1 cellular context compared by ENCODE assay signal in genomic region chr10:118287076-118287806, GRCh38.
TF ChIP-seq lines count a peak whose summit lies in the region.

No MANE protein-coding gene starts in this region.

TF ChIP-seq in SK-N-SH treated with all-trans-retinoic acid at 6 μM for 48 hours, 23 proteins besides CTCF, POLR2A, EP300 and RAD21 (continued from another document):
- TF ChIP-seq, protein P1, sequence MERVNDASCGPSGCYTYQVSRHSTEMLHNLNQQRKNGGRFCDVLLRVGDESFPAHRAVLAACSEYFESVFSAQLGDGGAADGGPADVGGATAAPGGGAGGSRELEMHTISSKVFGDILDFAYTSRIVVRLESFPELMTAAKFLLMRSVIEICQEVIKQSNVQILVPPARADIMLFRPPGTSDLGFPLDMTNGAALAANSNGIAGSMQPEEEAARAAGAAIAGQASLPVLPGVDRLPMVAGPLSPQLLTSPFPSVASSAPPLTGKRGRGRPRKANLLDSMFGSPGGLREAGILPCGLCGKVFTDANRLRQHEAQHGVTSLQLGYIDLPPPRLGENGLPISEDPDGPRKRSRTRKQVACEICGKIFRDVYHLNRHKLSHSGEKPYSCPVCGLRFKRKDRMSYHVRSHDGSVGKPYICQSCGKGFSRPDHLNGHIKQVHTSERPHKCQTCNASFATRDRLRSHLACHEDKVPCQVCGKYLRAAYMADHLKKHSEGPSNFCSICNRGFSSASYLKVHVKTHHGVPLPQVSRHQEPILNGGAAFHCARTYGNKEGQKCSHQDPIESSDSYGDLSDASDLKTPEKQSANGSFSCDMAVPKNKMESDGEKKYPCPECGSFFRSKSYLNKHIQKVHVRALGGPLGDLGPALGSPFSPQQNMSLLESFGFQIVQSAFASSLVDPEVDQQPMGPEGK (CRISPR knock-in tag; IDR thresholded peaks at IDR 0.05; ENCODE audit: borderline replicate concordance): no peak
- TF ChIP-seq ZNF8 (CRISPR knock-in tag; IDR thresholded peaks at IDR 0.05) (no peak), ZNF70 (CRISPR knock-in tag; IDR thresholded peaks at IDR 0.05) (no peak), OSR1 (CRISPR knock-in tag; IDR thresholded peaks at IDR 0.05) (no peak)
- TF ChIP-seq, protein P2, sequence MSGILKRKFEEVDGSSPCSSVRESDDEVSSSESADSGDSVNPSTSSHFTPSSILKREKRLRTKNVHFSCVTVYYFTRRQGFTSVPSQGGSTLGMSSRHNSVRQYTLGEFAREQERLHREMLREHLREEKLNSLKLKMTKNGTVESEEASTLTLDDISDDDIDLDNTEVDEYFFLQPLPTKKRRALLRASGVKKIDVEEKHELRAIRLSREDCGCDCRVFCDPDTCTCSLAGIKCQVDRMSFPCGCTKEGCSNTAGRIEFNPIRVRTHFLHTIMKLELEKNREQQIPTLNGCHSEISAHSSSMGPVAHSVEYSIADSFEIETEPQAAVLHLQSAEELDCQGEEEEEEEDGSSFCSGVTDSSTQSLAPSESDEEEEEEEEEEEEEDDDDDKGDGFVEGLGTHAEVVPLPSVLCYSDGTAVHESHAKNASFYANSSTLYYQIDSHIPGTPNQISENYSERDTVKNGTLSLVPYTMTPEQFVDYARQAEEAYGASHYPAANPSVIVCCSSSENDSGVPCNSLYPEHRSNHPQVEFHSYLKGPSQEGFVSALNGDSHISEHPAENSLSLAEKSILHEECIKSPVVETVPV (CRISPR knock-in tag; IDR thresholded peaks at IDR 0.05): no peak
TF ChIP-seq in SK-N-SH treated with all-trans-retinoic acid at 6 μM for 48 hours: peak in this region for 0.
